8 cellular contexts compared by ENCODE assay signal in genomic region chr1:198651685-198652400, GRCh38. TPM values are rescaled to one million over a fixed set of nuclear protein-coding genes. Genes with fewer than 3 reads are reported as not detected.
DNase-seq lines count a peak whose midpoint lies in the region; ATAC-seq and TF ChIP-seq lines count a peak whose summit lies in the region.

No MANE protein-coding gene starts in this region.

- peak; percentile 52 for ATAC-seq in GM19328 (IDR thresholded peaks at IDR 0.05; ENCODE audit: unreplicated experiment)
- ATAC-seq in HG03378 (IDR thresholded peaks at IDR 0.05; ENCODE audit: unreplicated experiment) = peak; percentile 43
- ATAC-seq in heart left ventricle = no peak
- no peak for ATAC-seq in GM18907 (IDR thresholded peaks at IDR 0.05; ENCODE audit: unreplicated experiment)

- intact Hi-C loops in activated T-helper 2 cell treated with anti-CD3 and anti-CD28 coated beads, Interferon-gamma antibody, Interleukin-2, Interleukin-4, amounts not matched to agents 10 μg/mL and 5 μg/mL and 100 μg/mL, durations not matched to agents 14 hours and 24 hours and 36 hours (cut with micrococcal nuclease) = loop anchor here (1.0 to 5.0 kb wide), 2 partner anchors 31 to 280 kb away; no protein-coding TSS in a partner anchor
- intact Hi-C loops in heart left ventricle (cut with DNase I) = no loop called here

- no peaks in the 10 kb centered on the region for H3K9me3 Mint-ChIP-seq in activated T-helper 2 cell treated with anti-CD3 and anti-CD28 coated beads, Interferon-gamma antibody, Interleukin-2, Interleukin-4, amounts not matched to agents 10 μg/mL and 5 μg/mL and 100 μg/mL, durations not matched to agents 14 hours and 24 hours and 36 hours

- H3K36me3 ChIP-seq in heart left ventricle = no peaks in the 10 kb centered on the region

- no peaks in the 10 kb centered on the region for H3K27me3 Mint-ChIP-seq in activated T-helper 2 cell treated with anti-CD3 and anti-CD28 coated beads, Interferon-gamma antibody, Interleukin-2, Interleukin-4, amounts not matched to agents 10 μg/mL and 5 μg/mL and 100 μg/mL, durations not matched to agents 14 hours and 24 hours and 36 hours (ENCODE audit: low read depth)

- 65 to 75% (median 69%) methylated on average over 7 of the region's 7 CpGs for WGBS in heart left ventricle, 4 donors

- peaks cover 70% of the 10 kb centered on the region for H3K4me1 Mint-ChIP-seq in activated T-helper 2 cell treated with anti-CD3 and anti-CD28 coated beads, Interferon-gamma antibody, Interleukin-2, Interleukin-4, amounts not matched to agents 10 μg/mL and 5 μg/mL and 100 μg/mL, durations not matched to agents 14 hours and 24 hours and 36 hours (ENCODE audit: low read depth)

- H3K4me1 ChIP-seq in heart left ventricle = peaks cover 0 to 96% (median 0%) of the 10 kb centered on the region in 12 donors

- TF ChIP-seq CTCF in heart left ventricle (IDR thresholded peaks at IDR 0.05) = no peak

- H3K9me3 ChIP-seq in heart left ventricle = no peaks in the 10 kb centered on the region

- peak overlapping the region; percentile 67 for H3K27ac Mint-ChIP-seq in activated T-helper 2 cell treated with anti-CD3 and anti-CD28 coated beads, Interferon-gamma antibody, Interleukin-2, Interleukin-4, amounts not matched to agents 10 μg/mL and 5 μg/mL and 100 μg/mL, durations not matched to agents 14 hours and 24 hours and 36 hours

- H3K4me3 ChIP-seq in heart left ventricle = peak overlapping the region in 1 of 12 donors; percentile 23

- H3K27ac ChIP-seq in heart left ventricle = peak overlapping the region in 1 of 12 donors; percentile 92

- no peak for TF ChIP-seq POLR2A in heart left ventricle (IDR thresholded peaks at IDR 0.05)

- H3K27me3 ChIP-seq in heart left ventricle = no peaks in the 10 kb centered on the region

- DNase-seq in D341Med (ENCODE audit: low spot score) = peak; percentile 41
- DNase-seq in activated T-helper 2 cell treated with anti-CD3 and anti-CD28 coated beads, Interferon-gamma antibody, Interleukin-2, Interleukin-4, amounts not matched to agents 10 μg/mL and 5 μg/mL and 100 μg/mL, durations not matched to agents 14 hours and 24 hours and 36 hours (ENCODE audit: low spot score) = no peak
- DNase-seq in stimulated activated CD4-positive, alpha-beta T cell treated with anti-CD3 and anti-CD28 coated beads, Interleukin-4, amount 100 ng/mL, for 1 hour = no peak
- no peak for DNase-seq in heart left ventricle
- DNase-seq in activated CD8-positive, alpha-beta memory T cell treated with anti-CD3 and anti-CD28 coated beads for 24 hours = no peak

- H3K36me3 Mint-ChIP-seq in activated T-helper 2 cell treated with anti-CD3 and anti-CD28 coated beads, Interferon-gamma antibody, Interleukin-2, Interleukin-4, amounts not matched to agents 10 μg/mL and 5 μg/mL and 100 μg/mL, durations not matched to agents 14 hours and 24 hours and 36 hours (ENCODE audit: low read depth) = peaks cover 70% of the 10 kb centered on the region

- H3K4me3 Mint-ChIP-seq in activated T-helper 2 cell treated with anti-CD3 and anti-CD28 coated beads, Interferon-gamma antibody, Interleukin-2, Interleukin-4, amounts not matched to agents 10 μg/mL and 5 μg/mL and 100 μg/mL, durations not matched to agents 14 hours and 24 hours and 36 hours (ENCODE audit: low read depth) = peak overlapping the region; percentile 73

RNA-seq across cellular contexts. Expression of gene PTPRC, which starts 13.0 kb away (rescaled TPM):
- total RNA-seq in activated T-helper 2 cell treated with anti-CD3 and anti-CD28 coated beads, Interferon-gamma antibody, Interleukin-2, Interleukin-4, amounts not matched to agents 10 μg/mL and 5 μg/mL and 100 μg/mL, durations not matched to agents 14 hours and 24 hours and 36 hours = 321 and 333 TPM in 2 replicates
- total RNA-seq in heart left ventricle = 10 to 100 TPM in 2 of 9 donors, 1 to 10 TPM in 7; 3.4 to 99.3 (median 5.2) TPM
- 1 to 10 TPM in 1 of 2 donors, under 1 TPM in 1; 0.65 to 2.6 TPM for polyA plus RNA-seq in heart left ventricle

Comparison
In these comparisons a context has a peak if more than half of its experiments do, and no peak if none do; other contexts are left out.
1. ATAC-seq: peak in GM19328 (single experiment) and HG03378 (single experiment); none in heart left ventricle (0 of 4) and GM18907 (single experiment).